25 cellular contexts compared by ENCODE assay signal in the genomic region with DNA sequence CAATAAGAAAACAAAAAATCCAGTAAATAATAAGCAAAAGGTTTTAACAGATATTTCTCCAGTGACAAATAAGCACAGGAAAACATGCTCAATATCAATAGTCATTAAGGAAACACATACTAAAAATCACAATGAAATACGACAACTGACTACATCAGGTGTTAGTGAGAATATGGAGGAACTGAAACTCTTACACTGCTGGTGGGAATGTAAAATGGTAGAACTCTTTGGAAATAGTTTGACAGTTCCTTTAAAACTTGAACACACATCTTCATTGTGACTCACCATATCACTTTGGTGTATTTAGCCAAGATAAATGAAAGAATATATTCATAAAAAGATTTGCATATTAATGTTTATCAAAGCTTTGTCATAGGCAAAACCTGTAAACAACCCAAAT.
"Had no signal": no experiment of that assay in that cellular context is flagged by ENCODE, and none has a peak within 500 bp of the region (broad histone marks: within the 10 kb centered on the region; RNA-seq: fewer than 3 reads in every experiment).

No MANE protein-coding gene starts in this region.

- DNase-seq: cortex of kidney; effector memory CD8-positive, alpha-beta T cell; erythroblast; esophagus squamous epithelium; foreskin melanocyte; glutamatergic neuron; heart right ventricle; hypothalamus; left ventricle myocardium superior; lower lobe of right lung; naive thymus-derived CD8-positive, alpha-beta T cell; nephron progenitor cell; occipital lobe; ovary; posterior cingulate gyrus; psoas muscle; right cardiac atrium; sigmoid colon; stimulated activated naive B cell treated with anti-CD40 and anti-IgM and Interleukin-4, amounts not matched to agents 10 μg/mL and 1 μg/mL and 100 μg/mL, for 72 hours; upper lobe of left lung; uterus had no signal

- H3K4me3 ChIP-seq: esophagus squamous epithelium, heart right ventricle, lower lobe of right lung, ovary, psoas muscle, sigmoid colon, thoracic aorta, tibial nerve, upper lobe of left lung, uterus had no signal

- H3K27ac ChIP-seq: esophagus squamous epithelium, heart right ventricle, lower lobe of right lung, ovary, psoas muscle, sigmoid colon, thoracic aorta, tibial nerve, upper lobe of left lung, uterus had no signal

- FAIRE-seq: endometrium, keratinocyte had no signal

- H3K9me3 ChIP-seq: esophagus squamous epithelium, heart right ventricle, lower lobe of right lung, ovary, psoas muscle, sigmoid colon, thoracic aorta, tibial nerve, upper lobe of left lung, uterus had no signal

- H3K4me1 ChIP-seq: esophagus squamous epithelium, heart right ventricle, lower lobe of right lung, psoas muscle, sigmoid colon, tibial nerve, upper lobe of left lung, uterus had no signal

- H3K36me3 ChIP-seq: esophagus squamous epithelium, heart right ventricle, lower lobe of right lung, ovary, sigmoid colon, thoracic aorta, tibial nerve, upper lobe of left lung, uterus had no signal

- H3K27me3 ChIP-seq: esophagus squamous epithelium, heart right ventricle, ovary, sigmoid colon, tibial nerve, upper lobe of left lung, uterus had no signal

- ATAC-seq: effector memory CD8-positive, alpha-beta T cell; heart right ventricle; left ventricle myocardium superior; lower lobe of right lung; naive thymus-derived CD8-positive, alpha-beta T cell; psoas muscle; right cardiac atrium; stimulated activated naive B cell treated with anti-CD40 and anti-IgM and Interleukin-4, amounts not matched to agents 10 μg/mL and 1 μg/mL and 100 μg/mL, for 72 hours had no signal
